In genomic region chr16:24781256-24781655, GRCh38 we compare ENCODE assay signal across 15 cellular contexts. TPM values are rescaled to one million over a fixed set of nuclear protein-coding genes. Genes with fewer than 3 reads are reported as not detected.
DNase-seq lines count a peak whose midpoint lies in the region; ATAC-seq and TF ChIP-seq lines count a peak whose summit lies in the region.
"Had no signal": no experiment of that assay in that cellular context is flagged by ENCODE, and none has a peak within 500 bp of the region (broad histone marks: within the 10 kb centered on the region; RNA-seq: fewer than 3 reads in every experiment).

No MANE protein-coding gene starts in this region.

- no peaks in the 10 kb centered on the region for H3K9me3 ChIP-seq in heart left ventricle
- H3K9me3 ChIP-seq in right atrium auricular region = no peaks in the 10 kb centered on the region
- H3K9me3 ChIP-seq: HAP-1 had no signal

- H3K36me3 ChIP-seq in heart left ventricle (peaks cover 0 to 93% (median 83%) of the 10 kb centered on the region in 9 donors), right atrium auricular region (peaks cover 67% of the 10 kb centered on the region)

- TF ChIP-seq CTCF in heart left ventricle (IDR thresholded peaks at IDR 0.05) (no peak), right atrium auricular region (IDR thresholded peaks at IDR 0.05) (no peak)

- ATAC-seq in heart left ventricle (peak in 3 of 4 donors; percentile 47 to 62 (median 58)), HG03469 (IDR thresholded peaks at IDR 0.05; ENCODE audit: unreplicated experiment) (no peak)
- no peak for ATAC-seq in stimulated activated naive CD8-positive, alpha-beta T cell treated with anti-CD3 and anti-CD28 coated beads, Interleukin-15, Interleukin-2, amounts not matched to agents 100 U/mL and 50 U/mL, for 24 hours
- ATAC-seq: CD8-positive, alpha-beta T cell had no signal

- no peak for TF ChIP-seq POLR2A in heart left ventricle (IDR thresholded peaks at IDR 0.05)

- no peaks in the 10 kb centered on the region for H3K27me3 Mint-ChIP-seq in T-helper 2 cell treated with Interferon-gamma antibody and Interleukin-4, amounts not matched to agents 5 μg/mL and 100 μg/mL, for 36 hours (ENCODE audit: low read depth)
- no peaks in the 10 kb centered on the region for H3K27me3 Mint-ChIP-seq in stimulated activated naive CD8-positive, alpha-beta T cell treated with anti-CD3 and anti-CD28 coated beads, Interleukin-15, Interleukin-2, amounts not matched to agents 100 ng/mL and 50 ng/mL, for 24 hours

- DNase-seq in T-helper 2 cell treated with Interferon-gamma antibody and Interleukin-4, amounts not matched to agents 5 μg/mL and 100 μg/mL, for 36 hours (ENCODE audit: low spot score) = no peak
- DNase-seq in T-helper 2 cell = no peak
- DNase-seq in heart left ventricle = no peak
- no peak for DNase-seq in right atrium auricular region (ENCODE audit: low spot score)
- DNase-seq in stimulated activated naive CD8-positive, alpha-beta T cell treated with anti-CD3 and anti-CD28 coated beads, Interleukin-15, Interleukin-2, amounts not matched to agents 100 U/mL and 50 U/mL, for 24 hours = no peak
- no peak for DNase-seq in cerebellum (ENCODE audit: low spot score)
- DNase-seq: CD8-positive, alpha-beta T cell; COR-L47; DND-41; GDM1 had no signal

- H3K27me3 ChIP-seq in heart left ventricle = no peaks in the 10 kb centered on the region
- H3K27me3 ChIP-seq in right atrium auricular region = no peaks in the 10 kb centered on the region

- 59 to 78% (median 69%) methylated on average over 2 of the region's 2 CpGs for WGBS in heart left ventricle, 4 donors

- peak overlapping the region; percentile 2 for H3K27ac Mint-ChIP-seq in T-helper 2 cell treated with Interferon-gamma antibody and Interleukin-4, amounts not matched to agents 5 μg/mL and 100 μg/mL, for 36 hours
- peak overlapping the region; percentile 64 for H3K27ac Mint-ChIP-seq in stimulated activated naive CD8-positive, alpha-beta T cell treated with anti-CD3 and anti-CD28 coated beads, Interleukin-15, Interleukin-2, amounts not matched to agents 100 ng/mL and 50 ng/mL, for 24 hours
- H3K27ac Mint-ChIP-seq: CD8-positive, alpha-beta T cell had no signal

- no peaks in the 10 kb centered on the region for H3K9me3 Mint-ChIP-seq in T-helper 2 cell treated with Interferon-gamma antibody and Interleukin-4, amounts not matched to agents 5 μg/mL and 100 μg/mL, for 36 hours
- H3K9me3 Mint-ChIP-seq in stimulated activated naive CD8-positive, alpha-beta T cell treated with anti-CD3 and anti-CD28 coated beads, Interleukin-15, Interleukin-2, amounts not matched to agents 100 ng/mL and 50 ng/mL, for 24 hours = no peaks in the 10 kb centered on the region
- H3K9me3 Mint-ChIP-seq: CD14-positive monocyte; CD8-positive, alpha-beta T cell had no signal

- H3K4me3 Mint-ChIP-seq in T-helper 2 cell treated with Interferon-gamma antibody and Interleukin-4, amounts not matched to agents 5 μg/mL and 100 μg/mL, for 36 hours = no peak overlapping the region
- no peak overlapping the region for H3K4me3 Mint-ChIP-seq in stimulated activated naive CD8-positive, alpha-beta T cell treated with anti-CD3 and anti-CD28 coated beads, Interleukin-15, Interleukin-2, amounts not matched to agents 100 ng/mL and 50 ng/mL, for 24 hours
- H3K4me3 Mint-ChIP-seq: CD14-positive monocyte; CD8-positive, alpha-beta T cell had no signal

- H3K27ac ChIP-seq in heart left ventricle (peak overlapping the region in 10 of 12 donors; percentile 15 to 72 (median 57)), right atrium auricular region (no peak overlapping the region)
- H3K27ac ChIP-seq: 22Rv1 had no signal

- peaks cover 41% of the 10 kb centered on the region for H3K36me3 Mint-ChIP-seq in T-helper 2 cell treated with Interferon-gamma antibody and Interleukin-4, amounts not matched to agents 5 μg/mL and 100 μg/mL, for 36 hours (ENCODE audit: low read depth)
- peaks cover 80% of the 10 kb centered on the region for H3K36me3 Mint-ChIP-seq in stimulated activated naive CD8-positive, alpha-beta T cell treated with anti-CD3 and anti-CD28 coated beads, Interleukin-15, Interleukin-2, amounts not matched to agents 100 ng/mL and 50 ng/mL, for 24 hours (ENCODE audit: low read depth)

- H3K4me3 ChIP-seq in heart left ventricle (no peak overlapping the region), right atrium auricular region (no peak overlapping the region)
- H3K4me3 ChIP-seq: HAP-1 had no signal

- H3K4me1 Mint-ChIP-seq in T-helper 2 cell treated with Interferon-gamma antibody and Interleukin-4, amounts not matched to agents 5 μg/mL and 100 μg/mL, for 36 hours (ENCODE audit: low read depth) = no peaks in the 10 kb centered on the region
- no peaks in the 10 kb centered on the region for H3K4me1 Mint-ChIP-seq in stimulated activated naive CD8-positive, alpha-beta T cell treated with anti-CD3 and anti-CD28 coated beads, Interleukin-15, Interleukin-2, amounts not matched to agents 100 ng/mL and 50 ng/mL, for 24 hours (ENCODE audit: low read depth)
- H3K4me1 Mint-ChIP-seq: CD14-positive monocyte had no signal

- H3K4me1 ChIP-seq in heart left ventricle (peaks cover under 1 to 51% (median 29%) of the 10 kb centered on the region in 12 donors), right atrium auricular region (peaks cover 0 to 24% of the 10 kb centered on the region in 2 donors)
- H3K4me1 ChIP-seq: HAP-1 had no signal

- intact Hi-C loops in heart left ventricle (cut with DNase I) = loop anchor here in 1 of 10 donors (10.0 kb wide), 1 partner anchor 46 kb away; no protein-coding TSS in a partner anchor

RNA-seq across cellular contexts. Expression of gene TNRC6A, which starts 51.8 kb away (rescaled TPM):
- 10 to 100 TPM; 26.4 to 53.1 (median 37.6) TPM for total RNA-seq in heart left ventricle
- polyA plus RNA-seq in heart left ventricle = 10 to 100 TPM; 16.0 to 22.9 TPM
- 10 to 100 TPM; 23.5 to 24.4 TPM for total RNA-seq in right atrium auricular region
- total RNA-seq in cerebellum = 119 TPM

Comparison
In these comparisons a context has a peak if more than half of its experiments do, and no peak if none do; other contexts are left out.
1. H3K27ac ChIP-seq: peak in heart left ventricle (10 of 12); none in right atrium auricular region (0 of 2).
2. ATAC-seq: peak in heart left ventricle (3 of 4); none in stimulated activated naive CD8-positive, alpha-beta T cell treated with anti-CD3 and anti-CD28 coated beads, Interleukin-15, Interleukin-2, amounts not matched to agents 100 U/mL and 50 U/mL, for 24 hours (single experiment) and HG03469 (single experiment).